In genomic region chr2:219552382-219553167, GRCh38 we compare ENCODE assay signal across 8 cellular contexts. TPM values are rescaled to one million over a fixed set of nuclear protein-coding genes. Genes with fewer than 3 reads are reported as not detected.
DNase-seq lines count a peak whose midpoint lies in the region; ATAC-seq and TF ChIP-seq lines count a peak whose summit lies in the region.

No MANE protein-coding gene starts in this region.

- TF ChIP-seq CTCF in GM23338 (conservative IDR thresholded peaks at IDR 0.05; ENCODE audit: low read depth in 2 of 2) (no peak), adrenal gland (IDR thresholded peaks at IDR 0.05) (no peak), left ventricle myocardium inferior (IDR thresholded peaks at IDR 0.05; ENCODE audit: borderline replicate concordance) (no peak), progenitor cell of endocrine pancreas (IDR thresholded peaks at IDR 0.05; ENCODE audit: unreplicated experiment) (no peak), transverse colon (IDR thresholded peaks at IDR 0.05) (no peak)

- H3K27me3 Mint-ChIP-seq in GM23338 (ENCODE audit: insufficient read depth, low read depth, poor library complexity) (peaks cover 34% of the 10 kb centered on the region), progenitor cell of endocrine pancreas (peaks cover 41% of the 10 kb centered on the region)

- peak; percentile 82 for ATAC-seq in GM23338

- H3K4me1 Mint-ChIP-seq in GM23338 (peaks cover 13% of the 10 kb centered on the region), progenitor cell of endocrine pancreas (ENCODE audit: low read depth) (peaks cover 3% of the 10 kb centered on the region)

- H3K4me2 ChIP-seq in GM23338 = peak overlapping the region; percentile 99

- H2AFZ ChIP-seq in GM23338 = peak overlapping the region; percentile 86; the same call in 1 of the 2 replicates

- H3K4me1 ChIP-seq in GM23338 (ENCODE audit: insufficient read depth) (peaks cover 10% of the 10 kb centered on the region), adrenal gland (replicated peaks in 1 of 2) (peaks cover 14 to 16% of the 10 kb centered on the region in 2 donors), left ventricle myocardium inferior (peaks cover 21% of the 10 kb centered on the region), transverse colon (peaks cover 5 to 19% (median 12%) of the 10 kb centered on the region in 4 donors)

- no peaks in the 10 kb centered on the region for H3K9me3 ChIP-seq in adrenal gland (replicated peaks in 1 of 3)
- H3K9me3 ChIP-seq in left ventricle myocardium inferior (replicated peaks) = no peaks in the 10 kb centered on the region
- H3K9me3 ChIP-seq in transverse colon = no peaks in the 10 kb centered on the region

- no peaks in the 10 kb centered on the region for H3K9me2 ChIP-seq in GM23338 (ENCODE audit: insufficient read depth)

- H3K4me3 Mint-ChIP-seq in GM23338 (peak overlapping the region; percentile 90), progenitor cell of endocrine pancreas (ENCODE audit: low read depth) (peak overlapping the region; percentile 74)

- H3K4me3 ChIP-seq in GM23338 = peak overlapping the region; percentile 98
- peak overlapping the region in 2 of 4 donors; percentile 61 to 62 for H3K4me3 ChIP-seq in adrenal gland
- peak overlapping the region; percentile 67 for H3K4me3 ChIP-seq in left ventricle myocardium inferior
- H3K4me3 ChIP-seq in transverse colon = peak overlapping the region; percentile 39 to 72 (median 57)

- H3K27me3 ChIP-seq in GM23338 (ENCODE audit: insufficient read depth) (peaks cover 17% of the 10 kb centered on the region), adrenal gland (no peaks in the 10 kb centered on the region), left ventricle myocardium inferior (ENCODE audit: low read depth) (peaks cover 51% of the 10 kb centered on the region), transverse colon (peaks cover 32% of the 10 kb centered on the region)

- intact Hi-C loops in adrenal gland (cut with DNase I) (no loop called here), left ventricle myocardium inferior (cut with micrococcal nuclease) (no loop called here), transverse colon (cut with DNase I; ENCODE audit: low total_unique reads) (loop anchor here (5.0 kb wide), 1 partner anchor 90 kb away; no protein-coding TSS in a partner anchor)

- H4K20me1 ChIP-seq in GM23338 (replicated peaks; ENCODE audit: insufficient read depth) = no peaks in the 10 kb centered on the region

- H3K27ac ChIP-seq in GM23338 (ENCODE audit: low read depth) (peak overlapping the region; percentile 88; the same call in 1 of the 2 replicates), adrenal gland (peak overlapping the region in 2 of 5 donors; percentile 76 to 84), left ventricle myocardium inferior (replicated peaks) (peak overlapping the region; percentile 3), transverse colon (peak overlapping the region; percentile 45 to 61 (median 58))

- H3K9me3 Mint-ChIP-seq in GM23338 = no peaks in the 10 kb centered on the region; the same call in 2 of the 3 replicates
- H3K9me3 Mint-ChIP-seq in progenitor cell of endocrine pancreas (ENCODE audit: low read depth) = no peaks in the 10 kb centered on the region

- WGBS in adrenal gland, 4 donors = 1% methylated on average over 30 to 99 of the region's 99 CpGs
- 6% methylated on average over 44 of the region's 99 CpGs; no CpG with 5 or more reads in 1 of the 2 donors for WGBS in transverse colon (ENCODE audit: low coverage in 1 of 2), 2 donors

- DNase-seq in EH (ENCODE audit: low read depth) (peak; percentile 87), GM23338 (ENCODE audit: low spot score) (peak; percentile 96), LoVo (ENCODE audit: low spot score) (peak; percentile 63), SW480 (ENCODE audit: low spot score) (peak; percentile 54), adrenal gland (peak; percentile 77 to 95 (median 91)), left ventricle myocardium inferior (peak; percentile 86), progenitor cell of endocrine pancreas (ENCODE audit: low spot score, unreplicated experiment) (peak; percentile 83), transverse colon (peak; percentile 90)

- H3K79me2 ChIP-seq in GM23338 (replicated peaks; ENCODE audit: insufficient read depth) = no peaks in the 10 kb centered on the region

- H3K36me3 ChIP-seq in GM23338 (ENCODE audit: insufficient read depth) = no peaks in the 10 kb centered on the region; the same call in 1 of the 2 replicates
- H3K36me3 ChIP-seq in adrenal gland (replicated peaks in 1 of 2) = no peaks in the 10 kb centered on the region
- H3K36me3 ChIP-seq in left ventricle myocardium inferior = peaks cover 11% of the 10 kb centered on the region
- H3K36me3 ChIP-seq in transverse colon = no peaks in the 10 kb centered on the region

- in situ Hi-C loops in transverse colon (cut with MboI; ENCODE audit: low pct_ligation_motif_present in 1 of 4, low pct_unique_long_range_greater_than_20kb in 1 of 4, low sequenced_read_pairs in 3 of 4) = no loop called here

- no peak for TF ChIP-seq EP300 in transverse colon (IDR thresholded peaks at IDR 0.05; ENCODE audit: low read depth)

- H3K36me3 Mint-ChIP-seq in GM23338 (ENCODE audit: low read depth) (peaks cover 18% of the 10 kb centered on the region; the same call in 2 of the 3 replicates), progenitor cell of endocrine pancreas (ENCODE audit: insufficient read depth) (peaks cover 15% of the 10 kb centered on the region)

- peak in 1 of 2 donors; percentile 34 for TF ChIP-seq POLR2A in adrenal gland (IDR thresholded peaks at IDR 0.05)
- TF ChIP-seq POLR2A in transverse colon (IDR thresholded peaks at IDR 0.05) = no peak

- peaks cover 4% of the 10 kb centered on the region; the same call in 1 of the 2 replicates for H3F3A ChIP-seq in GM23338 (replicated peaks; ENCODE audit: low read depth)

- H3K27ac Mint-ChIP-seq in GM23338 = peak overlapping the region; percentile 86; the same call in 1 of the 2 replicates
- H3K27ac Mint-ChIP-seq in progenitor cell of endocrine pancreas = no peak overlapping the region

TF ChIP-seq in GM23338, 12 proteins besides CTCF, POLR2A, EP300 and RAD21:
- no peak for TF ChIP-seq JUNB (IDR thresholded peaks at IDR 0.05; ENCODE audit: unreplicated experiment)
- TF ChIP-seq CREB1 (CRISPR knock-in tag; IDR thresholded peaks at IDR 0.05; ENCODE audit: low read depth) = 0 out of 2 replicates have a peak, but pooled peaks have one; percentile 27
- TF ChIP-seq POLR2AphosphoS5 (IDR thresholded peaks at IDR 0.05; ENCODE audit: low read depth) = 0 out of 2 replicates have a peak, but pooled peaks have one; percentile 22
- no peak for TF ChIP-seq ZNF331 (CRISPR knock-in tag; IDR thresholded peaks at IDR 0.05; ENCODE audit: low read depth)
- TF ChIP-seq STAT1 (IDR thresholded peaks at IDR 0.05; ENCODE audit: unreplicated experiment) = peak; percentile 95

RNA-seq across cellular contexts. Expression of gene TMEM198, which starts 8.7 kb away (rescaled TPM):
- total RNA-seq in GM23338 (2014; rRNA removed; shearing (Covaris generic)) = 13.7 and 25.6 TPM in 2 replicates
- polyA plus RNA-seq in GM23338 (2016; fragmentation: Nextera tagmentation; extraction: Ambion mirVana) (5.6 TPM in 2 replicates), adrenal gland (10 to 100 TPM in 2 of 3 donors, 1 to 10 TPM in 1; 7.5 to 12.1 (median 10.2) TPM)
- total RNA-seq in adrenal gland (10 to 100 TPM in 5 of 8 donors, 1 to 10 TPM in 3; 6.2 to 16.2 (median 10.4) TPM), left ventricle myocardium inferior (2.5 TPM), progenitor cell of endocrine pancreas (8.2 and 9.7 TPM in 2 replicates), transverse colon (1 to 10 TPM in 3 of 4 donors, not detected in 1; 1.1 to 4.4 (median 1.2) TPM)

RNA-seq across cellular contexts. Expression of gene CHPF, which starts 9.0 kb away (rescaled TPM):
- total RNA-seq in GM23338 (2014; rRNA removed; shearing (Covaris generic)) = 232 and 252 TPM in 2 replicates
- polyA plus RNA-seq in GM23338 (2016; fragmentation: Nextera tagmentation; extraction: Ambion mirVana) (34.4 and 36.5 TPM in 2 replicates), adrenal gland (10 to 100 TPM in 2 of 3 donors, 1 to 10 TPM in 1; 9.1 to 49.8 (median 44.2) TPM)
- total RNA-seq in adrenal gland (100 to 1,000 TPM in 3 of 8 donors, 10 to 100 TPM in 5; 42.0 to 196 (median 88.6) TPM), left ventricle myocardium inferior (104 TPM), progenitor cell of endocrine pancreas (49.1 and 51.1 TPM in 2 replicates), transverse colon (10 to 100 TPM; 21.1 to 58.2 (median 52.1) TPM)

RNA-seq across cellular contexts. Expression of gene OBSL1, which starts 18.8 kb away (rescaled TPM):
- total RNA-seq in GM23338 (2014; rRNA removed; shearing (Covaris generic)) = 164 and 207 TPM in 2 replicates
- polyA plus RNA-seq in GM23338 (2016; fragmentation: Nextera tagmentation; extraction: Ambion mirVana) (94.9 and 102 TPM in 2 replicates), adrenal gland (100 to 1,000 TPM in 2 of 3 donors, 10 to 100 TPM in 1; 63.9 to 427 (median 408) TPM)
- total RNA-seq in adrenal gland (100 to 1,000 TPM; 127 to 215 (median 169) TPM), left ventricle myocardium inferior (208 TPM), progenitor cell of endocrine pancreas (197 and 198 TPM in 2 replicates), transverse colon (10 to 100 TPM; 18.1 to 57.2 (median 19.0) TPM)

RNA-seq across cellular contexts. Expression of gene INHA, which starts 19.5 kb away (rescaled TPM):
- total RNA-seq in GM23338 (2014; rRNA removed; shearing (Covaris generic)) = 0.31 and 1.6 TPM in 2 replicates
- polyA plus RNA-seq in GM23338 (2016; fragmentation: Nextera tagmentation; extraction: Ambion mirVana) (0.56 and 1.5 TPM in 2 replicates), adrenal gland (100 to 1,000 TPM in 1 of 3 donors, 10 to 100 TPM in 2; 18.9 to 120 (median 44.6) TPM)
- total RNA-seq in adrenal gland (100 to 1,000 TPM in 2 of 8 donors, 10 to 100 TPM in 6; 24.6 to 337 (median 41.0) TPM), left ventricle myocardium inferior (2.4 TPM), progenitor cell of endocrine pancreas (1.5 and 1.7 TPM in 2 replicates), transverse colon (not detected)

RNA-seq across cellular contexts. Expression of gene ASIC4, which starts 38.3 kb away (rescaled TPM):
- 3.6 TPM in 1 of 2 replicates, not detected in the other for total RNA-seq in GM23338 (2014; rRNA removed; shearing (Covaris generic))
- polyA plus RNA-seq in GM23338 (2016; fragmentation: Nextera tagmentation; extraction: Ambion mirVana) (0.13 and 0.40 TPM in 2 replicates), adrenal gland (10 to 100 TPM in 1 of 3 donors, 1 to 10 TPM in 1, under 1 TPM in 1; 0.31 to 16.3 (median 1.8) TPM)
- total RNA-seq in adrenal gland (1 to 10 TPM in 2 of 8 donors, under 1 TPM in 2, not detected in 4; 0.15 to 2.2 (median 1.1) TPM), left ventricle myocardium inferior (not detected), progenitor cell of endocrine pancreas (3.4 and 5.1 TPM in 2 replicates), transverse colon (not detected)
